1 cellular context compared by ENCODE assay signal in the genomic region with DNA sequence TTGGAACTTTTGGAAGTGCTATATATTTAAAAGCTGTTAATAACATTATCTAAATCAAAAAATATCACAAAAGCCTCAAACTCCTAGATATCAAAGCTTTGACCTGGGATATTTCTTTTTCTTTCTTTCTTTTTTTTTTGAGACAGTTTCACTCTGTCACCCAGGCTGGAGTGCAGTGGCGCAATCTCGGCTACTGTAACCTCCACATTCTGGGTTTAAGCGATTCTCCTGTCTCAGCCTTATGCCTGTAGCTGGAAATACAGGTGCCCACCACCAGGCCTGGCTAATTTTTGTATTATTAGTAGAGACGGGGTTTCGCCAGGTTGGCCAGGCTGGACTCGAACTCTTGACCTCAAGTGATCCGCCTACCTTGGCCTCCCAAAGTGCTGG.
TF ChIP-seq lines count a peak whose summit lies in the region.

No MANE protein-coding gene starts in this region.

TF ChIP-seq in liver, 16 proteins besides CTCF, POLR2A, EP300 and RAD21 (continued from another document):
- TF ChIP-seq, protein P1, sequence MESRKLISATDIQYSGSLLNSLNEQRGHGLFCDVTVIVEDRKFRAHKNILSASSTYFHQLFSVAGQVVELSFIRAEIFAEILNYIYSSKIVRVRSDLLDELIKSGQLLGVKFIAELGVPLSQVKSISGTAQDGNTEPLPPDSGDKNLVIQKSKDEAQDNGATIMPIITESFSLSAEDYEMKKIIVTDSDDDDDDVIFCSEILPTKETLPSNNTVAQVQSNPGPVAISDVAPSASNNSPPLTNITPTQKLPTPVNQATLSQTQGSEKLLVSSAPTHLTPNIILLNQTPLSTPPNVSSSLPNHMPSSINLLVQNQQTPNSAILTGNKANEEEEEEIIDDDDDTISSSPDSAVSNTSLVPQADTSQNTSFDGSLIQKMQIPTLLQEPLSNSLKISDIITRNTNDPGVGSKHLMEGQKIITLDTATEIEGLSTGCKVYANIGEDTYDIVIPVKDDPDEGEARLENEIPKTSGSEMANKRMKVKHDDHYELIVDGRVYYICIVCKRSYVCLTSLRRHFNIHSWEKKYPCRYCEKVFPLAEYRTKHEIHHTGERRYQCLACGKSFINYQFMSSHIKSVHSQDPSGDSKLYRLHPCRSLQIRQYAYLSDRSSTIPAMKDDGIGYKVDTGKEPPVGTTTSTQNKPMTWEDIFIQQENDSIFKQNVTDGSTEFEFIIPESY (IDR thresholded peaks at IDR 0.05): no peak
- TF ChIP-seq JUND (IDR thresholded peaks at IDR 0.05) (no peak), SP1 (IDR thresholded peaks at IDR 0.05) (no peak), HNF4G (IDR thresholded peaks at IDR 0.05) (no peak), EGR1 (IDR thresholded peaks at IDR 0.05; ENCODE audit: low read depth in 2 of 2) (no peak), FOXA2 (IDR thresholded peaks at IDR 0.05) (no peak)
- TF ChIP-seq, protein P2, sequence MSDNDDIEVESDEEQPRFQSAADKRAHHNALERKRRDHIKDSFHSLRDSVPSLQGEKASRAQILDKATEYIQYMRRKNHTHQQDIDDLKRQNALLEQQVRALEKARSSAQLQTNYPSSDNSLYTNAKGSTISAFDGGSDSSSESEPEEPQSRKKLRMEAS (IDR thresholded peaks at IDR 0.05): no peak
TF ChIP-seq in liver: peak in this region for 0.
